8 cellular contexts compared by ENCODE assay signal in genomic region chr2:113754989-113755689, GRCh38. TPM values are rescaled to one million over a fixed set of nuclear protein-coding genes. Genes with fewer than 3 reads are reported as not detected.
DNase-seq lines count a peak whose midpoint lies in the region; ATAC-seq and TF ChIP-seq lines count a peak whose summit lies in the region.

No MANE protein-coding gene starts in this region.

- no peak for ATAC-seq in body of pancreas
- no peak for ATAC-seq in GM19395 (IDR thresholded peaks at IDR 0.05; ENCODE audit: unreplicated experiment)

- H3K9me3 ChIP-seq in BE2C (no peaks in the 10 kb centered on the region), body of pancreas (no peaks in the 10 kb centered on the region)

- TF ChIP-seq CTCF in BE2C (IDR thresholded peaks at IDR 0.05; ENCODE audit: low read depth, low read length) (no peak), body of pancreas (IDR thresholded peaks at IDR 0.05) (no peak), lower leg skin (IDR thresholded peaks at IDR 0.05) (no peak)

- no peak for TF ChIP-seq POLR2A in body of pancreas (IDR thresholded peaks at IDR 0.05)
- no peak for TF ChIP-seq POLR2A in lower leg skin (IDR thresholded peaks at IDR 0.05)

- H3K27ac ChIP-seq in body of pancreas (peak overlapping the region; percentile 90 to 96 (median 94)), urinary bladder (ENCODE audit: low read depth) (no peak overlapping the region)

- H3K4me1 ChIP-seq in BE2C (no peaks in the 10 kb centered on the region), body of pancreas (peaks cover 21% of the 10 kb centered on the region), urinary bladder (ENCODE audit: insufficient read depth) (peaks cover 3% of the 10 kb centered on the region)

- WGBS in body of pancreas, 2 donors = 7 to 19% methylated on average over 10 of the region's 10 CpGs
- WGBS in urinary bladder = 21% methylated on average over 10 of the region's 10 CpGs
- 18 to 22% methylated on average over 10 of the region's 10 CpGs for WGBS in lower leg skin, 2 donors

- no peak for DNase-seq in BE2C
- peak; percentile 37 for DNase-seq in HT-29 (ENCODE audit: low spot score)
- DNase-seq in body of pancreas = no peak
- peak; percentile 31 for DNase-seq in medulla oblongata (ENCODE audit: extremely low spot score)
- no peak for DNase-seq in lower leg skin (ENCODE audit: low spot score in 2 of 2)
- DNase-seq in NOMO-1 treated with dmso at 0.1 percent for 144 hours (lab: John Stamatoyannopoulos, UW; ENCODE audit: unreplicated experiment) = no peak

- H3K36me3 ChIP-seq in BE2C = no peaks in the 10 kb centered on the region
- H3K36me3 ChIP-seq in body of pancreas (replicated peaks in 1 of 2; ENCODE audit: insufficient read depth in 1 of 2, low read depth in 2 of 2) = no peaks in the 10 kb centered on the region
- no peaks in the 10 kb centered on the region for H3K36me3 ChIP-seq in urinary bladder (ENCODE audit: insufficient read depth)

- H3K27me3 ChIP-seq in BE2C (no peaks in the 10 kb centered on the region), body of pancreas (no peaks in the 10 kb centered on the region)

- intact Hi-C loops in body of pancreas (cut with DNase I) = no loop called here
- intact Hi-C loops in lower leg skin (cut with DNase I; ENCODE audit: low total_unique reads) = loop anchor here (10.0 kb wide), 1 partner anchor 130 kb away; no protein-coding TSS in a partner anchor

- peak overlapping the region; percentile 86 for H3K4me3 ChIP-seq in BE2C (ENCODE audit: low read depth, low read length)
- H3K4me3 ChIP-seq in body of pancreas = peak overlapping the region in 1 of 2 donors; percentile 87
- peak overlapping the region; percentile 84 for H3K4me3 ChIP-seq in urinary bladder (ENCODE audit: low read depth, low read length)
- no peak overlapping the region for H3K4me3 ChIP-seq in lower leg skin (ENCODE audit: low read depth, poor library complexity, severe bottlenecking)

RNA-seq across cellular contexts. Expression of gene SLC35F5, which starts 1.3 kb away (rescaled TPM):
- 5.5 TPM for polyA plus RNA-seq in BE2C (2012; ENCODE audit: insufficient read depth, insufficient read length, low read depth)
- 39.6 and 40.2 TPM in 2 replicates for total RNA-seq in HT-29 (2014; rRNA removed; shearing (Covaris generic))
- total RNA-seq in body of pancreas = 100 to 1,000 TPM in 1 of 2 donors, 10 to 100 TPM in 1; 50.8 to 104 TPM
- 283 TPM for total RNA-seq in urinary bladder
- 15.9 TPM for polyA plus RNA-seq in urinary bladder
- total RNA-seq in lower leg skin = 100 to 1,000 TPM in 1 of 4 donors, 10 to 100 TPM in 3; 75.1 to 126 (median 81.9) TPM

Comparison
In these comparisons a context has a peak if more than half of its experiments do, and no peak if none do; other contexts are left out.
1. DNase-seq: peak in HT-29 (single experiment) and medulla oblongata (single experiment); none in BE2C (single experiment), body of pancreas (0 of 4), lower leg skin (0 of 2) and NOMO-1 treated with dmso at 0.1 percent for 144 hours (single experiment).